In genomic region chr1:81801032-81801833, GRCh38 we compare ENCODE assay signal across 2 cellular contexts.
TF ChIP-seq lines count a peak whose summit lies in the region.

No MANE protein-coding gene starts in this region.

TF ChIP-seq in IMR-90, 13 proteins besides CTCF, POLR2A, EP300 and RAD21:
- TF ChIP-seq MAZ (IDR thresholded peaks at IDR 0.05; ENCODE audit: borderline replicate concordance, low read depth, low read length) (peak; percentile 72; the same call in 1 of the 2 replicates), ELK1 (IDR thresholded peaks at IDR 0.05; ENCODE audit: borderline replicate concordance, low read depth, low read length) (no peak)

TF ChIP-seq in HepG2, 621 proteins besides CTCF, POLR2A, EP300 and RAD21 (continues in another document):
- no peak for TF ChIP-seq PRDM10 (CRISPR knock-in tag; IDR thresholded peaks at IDR 0.05; ENCODE audit: low read depth)
- TF ChIP-seq KLF16 (CRISPR knock-in tag; IDR thresholded peaks at IDR 0.05) = no peak
- TF ChIP-seq ZNF883 (CRISPR knock-in tag; IDR thresholded peaks at IDR 0.05; ENCODE audit: not compliant biosample characterization) = no peak
- peak; percentile 98 for TF ChIP-seq PRDM15 (CRISPR knock-in tag; IDR thresholded peaks at IDR 0.05)
- no peak for TF ChIP-seq ZBTB1 (CRISPR knock-in tag; IDR thresholded peaks at IDR 0.05; ENCODE audit: borderline replicate concordance)
- no peak for TF ChIP-seq ZNF713 (CRISPR knock-in tag; IDR thresholded peaks at IDR 0.05)
- no peak for TF ChIP-seq SP4 (CRISPR knock-in tag; IDR thresholded peaks at IDR 0.05)
- no peak for TF ChIP-seq ZNF530 (CRISPR knock-in tag; IDR thresholded peaks at IDR 0.05; ENCODE audit: low read depth)
- no peak for TF ChIP-seq MAFF (IDR thresholded peaks at IDR 0.05; ENCODE audit: low read depth, low read length)
- TF ChIP-seq ZFY (CRISPR knock-in tag; IDR thresholded peaks at IDR 0.05) = peak; percentile 26; the same call in 1 of the 2 replicates
- TF ChIP-seq SAP130 (CRISPR knock-in tag; IDR thresholded peaks at IDR 0.05; ENCODE audit: low read depth) = 0 out of 2 replicates have a peak, but pooled peaks have one; percentile 19
- TF ChIP-seq ZNF543 (CRISPR knock-in tag; IDR thresholded peaks at IDR 0.05) = no peak
- no peak for TF ChIP-seq EED (CRISPR knock-in tag; IDR thresholded peaks at IDR 0.05)
- TF ChIP-seq CREM (IDR thresholded peaks at IDR 0.05) = no peak
- no peak for TF ChIP-seq CREM (CRISPR knock-in tag; IDR thresholded peaks at IDR 0.05)
- TF ChIP-seq RERE (CRISPR knock-in tag; IDR thresholded peaks at IDR 0.05; ENCODE audit: low read depth) = no peak
- TF ChIP-seq SMAD9 (CRISPR knock-in tag; IDR thresholded peaks at IDR 0.05) = no peak
- no peak for TF ChIP-seq SNAI1 (CRISPR knock-in tag; IDR thresholded peaks at IDR 0.05; ENCODE audit: borderline replicate concordance)
- peak; percentile 15; the same call in 1 of the 2 replicates for TF ChIP-seq PATZ1 (CRISPR knock-in tag; IDR thresholded peaks at IDR 0.05)
- no peak for TF ChIP-seq ZNF75D (CRISPR knock-in tag; IDR thresholded peaks at IDR 0.05; ENCODE audit: borderline replicate concordance)
- peak; percentile 49; the same call in 1 of the 2 replicates for TF ChIP-seq KMT2B (CRISPR knock-in tag; IDR thresholded peaks at IDR 0.05)
- TF ChIP-seq MNT (IDR thresholded peaks at IDR 0.05) = no peak
- TF ChIP-seq ZNF567 (CRISPR knock-in tag; IDR thresholded peaks at IDR 0.05; ENCODE audit: borderline replicate concordance) = no peak
- 0 out of 2 replicates have a peak, but pooled peaks have one; percentile 18 for TF ChIP-seq MAX (IDR thresholded peaks at IDR 0.05)
- no peak for TF ChIP-seq ZNF646 (CRISPR knock-in tag; IDR thresholded peaks at IDR 0.05)
- TF ChIP-seq KLF12 (CRISPR knock-in tag; IDR thresholded peaks at IDR 0.05; ENCODE audit: borderline replicate concordance) = no peak
- no peak for TF ChIP-seq CREB1 (IDR thresholded peaks at IDR 0.05)
- no peak for TF ChIP-seq CREB1 (CRISPR knock-in tag; IDR thresholded peaks at IDR 0.05)
- TF ChIP-seq IRX3 (CRISPR knock-in tag; IDR thresholded peaks at IDR 0.05; ENCODE audit: borderline replicate concordance, low read depth) = no peak
- no peak for TF ChIP-seq RORA (CRISPR knock-in tag; IDR thresholded peaks at IDR 0.05)
